ENCODE assay signal across 20 cellular contexts in genomic region chr17:31398381-31399275, GRCh38. TPM values are rescaled to one million over a fixed set of nuclear protein-coding genes. Genes with fewer than 3 reads are reported as not detected.
DNase-seq lines count a peak whose midpoint lies in the region; TF ChIP-seq lines count a peak whose summit lies in the region.
"Had no signal": no experiment of that assay in that cellular context is flagged by ENCODE, and none has a peak within 500 bp of the region (broad histone marks: within the 10 kb centered on the region; RNA-seq: fewer than 3 reads in every experiment).

No MANE protein-coding gene starts in this region.

- H3K14ac ChIP-seq in H9 (ENCODE audit: insufficient read depth, low read length) = no peak overlapping the region

- no peaks in the 10 kb centered on the region for H3K9me3 ChIP-seq in H9 (ENCODE audit: control insufficient read depth, low read depth, low read length)
- H3K9me3 ChIP-seq: psoas muscle, thyroid gland had no signal

- H4K8ac ChIP-seq in H9 (replicated peaks; ENCODE audit: insufficient read length, low read depth, low read length) = no peak overlapping the region

- no peak overlapping the region for H2BK20ac ChIP-seq in H9 (ENCODE audit: low read depth, low read length, poor library complexity, severe bottlenecking)

- no peaks in the 10 kb centered on the region for H3K23me2 ChIP-seq in H9 (ENCODE audit: insufficient read length, low read depth, low read length, poor library complexity, severe bottlenecking)

- DNase-seq in AG20443 (ENCODE audit: low spot score) = peak; percentile 7
- DNase-seq in H9 = peak; percentile 25
- DNase-seq in ecto neural progenitor cell (ENCODE audit: low spot score) = peak; percentile 42
- peak; percentile 43 for DNase-seq in posterior vena cava (ENCODE audit: low spot score)
- no peak for DNase-seq in stimulated activated CD4-positive, alpha-beta T cell treated with anti-CD3 and anti-CD28 coated beads, Interleukin-4, amount 100 ng/mL, for 4 hours
- no peak for DNase-seq in NCI-H2081 (lab: John Stamatoyannopoulos, UW)
- no peak for DNase-seq in NCI-H774 (lab: John Stamatoyannopoulos, UW)
- DNase-seq in MCF 10A (ENCODE audit: unreplicated experiment) = no peak
- DNase-seq: activated CD4-positive, alpha-beta T cell treated with anti-CD3 and anti-CD28 coated beads for 4 hours; activated naive CD4-positive, alpha-beta T cell treated with anti-CD3 and anti-CD28 coated beads, Interleukin-2, amount 50 U/mL, for 16 hours; effector memory CD4-positive, alpha-beta T cell; erythroblast; GM23248; Karpas-422; NCI-H69; psoas muscle; SHP77 treated with DMSO at 0.1 percent for 48 hours; thyroid gland had no signal

- no peak overlapping the region for H3K18ac ChIP-seq in H9 (ENCODE audit: insufficient read length, low read depth, low read length)

- no TSS peak for BruUV-seq in MCF 10A (replicated peaks; lab: Mats Ljungman, UMichigan)

- no peaks in the 10 kb centered on the region for H3K9me3 Mint-ChIP-seq in H9
- H3K9me3 Mint-ChIP-seq in MCF 10A (ENCODE audit: unreplicated experiment) = no peaks in the 10 kb centered on the region
- H3K9me3 Mint-ChIP-seq: stimulated activated naive CD8-positive, alpha-beta T cell treated with anti-CD3 and anti-CD28 coated beads, Interleukin-15, Interleukin-2, amounts not matched to agents 100 ng/mL and 50 ng/mL, for 24 hours had no signal

- no peaks in the 10 kb centered on the region for H3K79me2 ChIP-seq in H9 (ENCODE audit: insufficient read depth, low read length)

- H3K4me1 Mint-ChIP-seq in H9 (peaks cover 1 to 5% of the 10 kb centered on the region in 2 experiments; a peak in 3 of 4 replicates), MCF 10A (ENCODE audit: insufficient read depth, unreplicated experiment) (no peaks in the 10 kb centered on the region)

- H3K9ac ChIP-seq in H9 (ENCODE audit: extremely low read depth, insufficient read length, low read length) = no peak overlapping the region
- H3K9ac ChIP-seq: GM23248 had no signal

- H2AFZ ChIP-seq in H9 (ENCODE audit: low read length) = no peak overlapping the region
- H2AFZ ChIP-seq: GM23248 had no signal

- peaks cover 3% of the 10 kb centered on the region for H4K20me1 ChIP-seq in H9 (ENCODE audit: control insufficient read depth, insufficient read depth, insufficient read length)

- no peak overlapping the region for H4K91ac ChIP-seq in H9 (ENCODE audit: insufficient read length, low read depth, low read length)

- TF ChIP-seq CTCF in H9 (conservative IDR thresholded peaks at IDR 0.05) (no peak), MCF 10A (IDR thresholded peaks at IDR 0.05; ENCODE audit: unreplicated experiment) (no peak)

- H4K5ac ChIP-seq in H9 (ENCODE audit: insufficient read length, low read depth, low read length) = no peak overlapping the region

- no peaks in the 10 kb centered on the region for H3K36me3 Mint-ChIP-seq in H9 (ENCODE audit: insufficient read depth in 1 of 3, low read depth in 3 of 3)
- H3K36me3 Mint-ChIP-seq in MCF 10A (ENCODE audit: insufficient read depth, unreplicated experiment) = no peaks in the 10 kb centered on the region

- H2AK5ac ChIP-seq in H9 (ENCODE audit: insufficient read length, low read length) = no peak overlapping the region

- H3K56ac ChIP-seq in H9 (ENCODE audit: insufficient read length, low read depth, low read length) = no peak overlapping the region

- H3K27me3 Mint-ChIP-seq in H9 (ENCODE audit: low read depth) (peaks cover 12% of the 10 kb centered on the region), MCF 10A (ENCODE audit: insufficient read depth, unreplicated experiment) (peaks cover 11% of the 10 kb centered on the region)

- WGBS in H9 (ENCODE audit: extremely low coverage, insufficient read length, low lambda C conversion rate) = no CpG with 5 or more reads among the region's 21 CpGs

- no peak overlapping the region for H2BK12ac ChIP-seq in H9 (ENCODE audit: insufficient read length, low read depth, low read length)

- no peak overlapping the region for H3K4me2 ChIP-seq in H9 (ENCODE audit: insufficient read depth, insufficient read length, low read length)

- POLR2A ChIA-PET in MCF 10A (lab: Yijun Ruan, JAX) = no interaction called here

- CTCF ChIA-PET in MCF 10A (lab: Yijun Ruan, JAX) = interaction anchor here (1.5 kb wide), 1 partner anchor 38 kb away, joined by 4 read pairs; no protein-coding TSS in a partner anchor

- no peak overlapping the region for H2BK5ac ChIP-seq in H9 (ENCODE audit: insufficient read length, low read length)

- H2BK120ac ChIP-seq in H9 (ENCODE audit: low read depth, low read length, poor library complexity, severe bottlenecking) = no peak overlapping the region

- no peaks in the 10 kb centered on the region for H3K79me1 ChIP-seq in H9 (ENCODE audit: insufficient read depth, low read depth, low read length, poor library complexity, severe bottlenecking)

- H2BK15ac ChIP-seq in H9 (ENCODE audit: low read depth, low read length) = no peak overlapping the region

- H3K4me1 ChIP-seq in H9 (ENCODE audit: insufficient read depth, low read length) = no peaks in the 10 kb centered on the region
- H3K4me1 ChIP-seq: psoas muscle, thyroid gland had no signal

- H3K27me3 ChIP-seq in H9 (ENCODE audit: insufficient read depth, low read length) = no peaks in the 10 kb centered on the region
- H3K27me3 ChIP-seq: thyroid gland had no signal

- H3K27ac Mint-ChIP-seq in H9 = peak overlapping the region in 1 of 3 experiments; percentile 87; a peak in 1 of 7 replicates
- no peak overlapping the region for H3K27ac Mint-ChIP-seq in MCF 10A (ENCODE audit: low read depth, unreplicated experiment)
- H3K27ac Mint-ChIP-seq: stimulated activated naive CD8-positive, alpha-beta T cell treated with anti-CD3 and anti-CD28 coated beads, Interleukin-15, Interleukin-2, amounts not matched to agents 100 ng/mL and 50 ng/mL, for 24 hours had no signal

- no peak overlapping the region for H3T11ph ChIP-seq in H9 (ENCODE audit: low read length)

- no peak overlapping the region for H3K23ac ChIP-seq in H9 (ENCODE audit: insufficient read length, low read depth, low read length)

- intact Hi-C loops in posterior vena cava (cut with DNase I) = no loop called here
- intact Hi-C loops in MCF 10A (cut with micrococcal nuclease) = no loop called here

- H3K4me3 Mint-ChIP-seq in H9 (no peak overlapping the region; a peak in 1 of 5 replicates), MCF 10A (ENCODE audit: unreplicated experiment) (no peak overlapping the region)
- H3K4me3 Mint-ChIP-seq: stimulated activated naive CD8-positive, alpha-beta T cell treated with anti-CD3 and anti-CD28 coated beads, Interleukin-15, Interleukin-2, amounts not matched to agents 100 ng/mL and 50 ng/mL, for 24 hours had no signal

- H3K27ac ChIP-seq in H9 (ENCODE audit: insufficient read length, low read depth, low read length) = no peak overlapping the region
- H3K27ac ChIP-seq: C4-2B, GM23248, psoas muscle, thyroid gland had no signal

- no peak overlapping the region for H3K4ac ChIP-seq in H9 (ENCODE audit: low read depth, low read length)

RNA-seq across cellular contexts. Expression of gene RAB11FIP4, which starts 7.2 kb away (rescaled TPM):
- total RNA-seq in H9 (2021) = 25.7 and 26.1 TPM in 2 replicates
- 1 to 10 TPM in 1 of 2 donors, under 1 TPM in 1; 0.83 to 1.0 TPM for total RNA-seq in posterior vena cava
- 2.8 and 3.7 TPM in 2 replicates for total RNA-seq in MCF 10A (2022)

Comparison
In these comparisons a context has a peak if more than half of its experiments do, and no peak if none do; other contexts are left out.
1. DNase-seq: peak in AG20443 (single experiment), H9 (single experiment), ecto neural progenitor cell (single experiment) and posterior vena cava (single experiment); none in stimulated activated CD4-positive, alpha-beta T cell treated with anti-CD3 and anti-CD28 coated beads, Interleukin-4, amount 100 ng/mL, for 4 hours (0 of 2), NCI-H2081 (0 of 2), NCI-H774 (single experiment) and MCF 10A (single experiment).